ENCODE assay signal across 8 cellular contexts in the genomic region with DNA sequence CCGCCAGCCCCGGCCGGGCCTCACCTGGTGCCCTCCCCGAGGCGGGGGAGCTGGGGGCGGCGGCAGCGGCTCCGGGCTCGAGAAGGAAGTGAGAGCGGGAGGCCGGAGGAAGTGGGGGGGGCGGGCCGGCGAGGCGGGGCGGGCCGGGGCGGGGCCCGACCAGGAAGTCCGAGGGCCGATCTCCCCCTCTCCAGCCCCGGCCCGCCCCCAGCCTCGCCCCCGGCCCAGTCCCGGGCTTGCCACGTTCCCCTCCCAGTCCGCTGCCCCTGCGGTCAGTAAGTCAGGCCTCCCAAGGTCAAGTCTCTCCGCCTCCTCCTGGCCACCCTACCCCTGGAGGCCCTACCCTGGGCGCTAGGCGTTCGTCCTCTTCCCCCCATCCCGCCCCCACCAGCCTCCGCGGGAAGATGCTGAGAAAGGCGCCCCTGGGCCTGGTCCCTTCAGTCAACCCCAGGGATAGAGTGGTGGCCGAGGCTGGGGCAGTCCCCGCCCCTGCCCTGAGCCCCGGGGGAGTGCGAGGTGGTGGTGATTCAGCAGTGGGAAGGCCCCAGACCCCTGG. TPM values are rescaled to one million over a fixed set of nuclear protein-coding genes. Genes with fewer than 3 reads are reported as not detected.
A peak's percentile ranks its signal among the peaks of the same experiment; 100 is the strongest.
DNase-seq lines count a peak whose midpoint lies in the region; ATAC-seq, FAIRE-seq and TF ChIP-seq lines count a peak whose summit lies in the region.

A gene (minus strand): TSS at position 90 of the 556 bp plus-strand sequence. CDS start 12,821 bp downstream, outside the sequence.

- CTCF ChIA-PET in activated CD4-positive, alpha-beta T cell treated with anti-CD3 and anti-CD28 coated beads for 36 hours (lab: Charles Lee), result interaction anchor here (0.6 to 10.4 kb wide), 21 partner anchors 8 to 1333 kb away, joined by 3 to 218 read pairs (median 4); a partner anchor contains a TSS

- H3K4me3 Mint-ChIP-seq in activated CD4-positive, alpha-beta T cell treated with anti-CD3 and anti-CD28 coated beads for 36 hours, result peak within 1 kb of the TSS; percentile 93
- H3K4me3 Mint-ChIP-seq in T-helper 1 cell treated with Interleukin-12 subunit alpha and Interleukin-12 subunit beta and Interleukin-4 antibody, amounts not matched to agents 30 μg/mL and 1 μg/mL, for 36 hours, result peak within 1 kb of the TSS; percentile 89

- intact Hi-C loops in activated CD4-positive, alpha-beta T cell treated with anti-CD3 and anti-CD28 coated beads for 36 hours (cut with DNase I, micrococcal nuclease), result loop anchor here (1.0 to 2.0 kb wide), 9 partner anchors 10 to 418 kb away; a partner anchor contains a TSS

- H3K27ac Mint-ChIP-seq in activated CD4-positive, alpha-beta T cell treated with anti-CD3 and anti-CD28 coated beads for 36 hours, result peak within 1 kb of the TSS; percentile 97
- peak within 1 kb of the TSS; percentile 96 for H3K27ac Mint-ChIP-seq in T-helper 1 cell treated with Interleukin-12 subunit alpha and Interleukin-12 subunit beta and Interleukin-4 antibody, amounts not matched to agents 30 μg/mL and 1 μg/mL, for 36 hours

- H3K9me3 Mint-ChIP-seq in activated CD4-positive, alpha-beta T cell treated with anti-CD3 and anti-CD28 coated beads for 36 hours (ENCODE audit: low read depth), result no peaks in the 10 kb centered on the region
- H3K9me3 Mint-ChIP-seq in T-helper 1 cell treated with Interleukin-12 subunit alpha and Interleukin-12 subunit beta and Interleukin-4 antibody, amounts not matched to agents 30 μg/mL and 1 μg/mL, for 36 hours, result no peaks in the 10 kb centered on the region

- peak within 1 kb of the TSS; percentile 74 for H3K4me3 ChIP-seq in choroid plexus epithelial cell (ENCODE audit: low read depth, low read length)

- TF ChIP-seq CTCF in choroid plexus epithelial cell (conservative IDR thresholded peaks at IDR 0.05; ENCODE audit: low read depth, low read length), result no peak

- no peak for DNase-seq in activated CD4-positive, alpha-beta T cell treated with anti-CD3 and anti-CD28 coated beads for 36 hours
- DNase-seq in activated CD4-positive, alpha-beta T cell treated with anti-CD3 and anti-CD28 coated beads, Interleukin-2, amount 50 U/mL, for 1 hour, result no peak
- peak; percentile 94 for DNase-seq in H54 (ENCODE audit: insufficient read length, low spot score)
- peak; percentile 76 for DNase-seq in LoVo (ENCODE audit: low spot score)
- peak; percentile 87 for DNase-seq in choroid plexus epithelial cell (ENCODE audit: low read depth)
- DNase-seq in kidney glomerular epithelial cell (lab: John Stamatoyannopoulos, UW), result peak; percentile 94
- peak; percentile 93 for DNase-seq in stimulated activated CD8-positive, alpha-beta memory T cell treated with anti-CD3 and anti-CD28 coated beads, Interleukin-15, amount 100 ng/mL, for 4 hours (ENCODE audit: low read depth in 2 of 2)

- TF ChIP-seq POLR2A in H54 (IDR thresholded peaks at IDR 0.05; ENCODE audit: low read depth, low read length), result no peak

- POLR2A ChIA-PET in activated CD4-positive, alpha-beta T cell treated with anti-CD3 and anti-CD28 coated beads for 36 hours (lab: Charles Lee), result interaction anchor here (0.5 to 4.1 kb wide), 16 partner anchors 9 to 258 kb away, joined by 3 to 69 read pairs (median 5); a partner anchor contains a TSS

- H3K27me3 Mint-ChIP-seq in activated CD4-positive, alpha-beta T cell treated with anti-CD3 and anti-CD28 coated beads for 36 hours, result no peaks in the 10 kb centered on the region
- H3K27me3 Mint-ChIP-seq in T-helper 1 cell treated with Interleukin-12 subunit alpha and Interleukin-12 subunit beta and Interleukin-4 antibody, amounts not matched to agents 30 μg/mL and 1 μg/mL, for 36 hours (ENCODE audit: low read depth), result no peaks in the 10 kb centered on the region

- FAIRE-seq in H54 (lab: Jason Lieb, UNC), result no peak

- ATAC-seq in activated CD4-positive, alpha-beta T cell treated with anti-CD3 and anti-CD28 coated beads for 36 hours, result peak; percentile 84

- H3K4me1 Mint-ChIP-seq in activated CD4-positive, alpha-beta T cell treated with anti-CD3 and anti-CD28 coated beads for 36 hours, result peaks cover 62% of the 10 kb centered on the region
- peaks cover 51% of the 10 kb centered on the region for H3K4me1 Mint-ChIP-seq in T-helper 1 cell treated with Interleukin-12 subunit alpha and Interleukin-12 subunit beta and Interleukin-4 antibody, amounts not matched to agents 30 μg/mL and 1 μg/mL, for 36 hours (ENCODE audit: low read depth)

- peaks cover 36% of the 10 kb centered on the region for H3K36me3 Mint-ChIP-seq in activated CD4-positive, alpha-beta T cell treated with anti-CD3 and anti-CD28 coated beads for 36 hours (ENCODE audit: low read depth)
- peaks cover 21% of the 10 kb centered on the region for H3K36me3 Mint-ChIP-seq in T-helper 1 cell treated with Interleukin-12 subunit alpha and Interleukin-12 subunit beta and Interleukin-4 antibody, amounts not matched to agents 30 μg/mL and 1 μg/mL, for 36 hours (ENCODE audit: low read depth)

RNA-seq across cellular contexts. Expression of the gene that starts here (rescaled TPM):
- 100 to 1,000 TPM; 157 to 180 TPM for total RNA-seq in activated CD4-positive, alpha-beta T cell treated with anti-CD3 and anti-CD28 coated beads for 36 hours

Comparison
In these comparisons a context has a peak if more than half of its experiments do, and no peak if none do; other contexts are left out.
1. DNase-seq: peak in H54 (single experiment), LoVo (single experiment), choroid plexus epithelial cell (single experiment), kidney glomerular epithelial cell (single experiment) and stimulated activated CD8-positive, alpha-beta memory T cell treated with anti-CD3 and anti-CD28 coated beads, Interleukin-15, amount 100 ng/mL, for 4 hours (2 of 2); none in activated CD4-positive, alpha-beta T cell treated with anti-CD3 and anti-CD28 coated beads for 36 hours (single experiment) and activated CD4-positive, alpha-beta T cell treated with anti-CD3 and anti-CD28 coated beads, Interleukin-2, amount 50 U/mL, for 1 hour (single experiment).